In genomic region chr16:57505169-57505568, GRCh38 we compare ENCODE assay signal across 25 cellular contexts. TPM values are rescaled to one million over a fixed set of nuclear protein-coding genes. Genes with fewer than 3 reads are reported as not detected.
"Had no signal": no experiment of that assay in that cellular context is flagged by ENCODE, and none has a peak within 500 bp of the region (broad histone marks: within the 10 kb centered on the region; RNA-seq: fewer than 3 reads in every experiment).

No MANE protein-coding gene starts in this region.

- H3K4me3 ChIP-seq: esophagus squamous epithelium, gastroesophageal sphincter, neural progenitor cell, pancreas, prostate gland, right lobe of liver, spleen, stomach, thoracic aorta, transverse colon had no signal

- H3K27me3 ChIP-seq: neural progenitor cell, pancreas, right lobe of liver, transverse colon had no signal

- FAIRE-seq: colon, pancreas had no signal

- H3K27ac ChIP-seq: esophagus squamous epithelium, gastroesophageal sphincter, neural progenitor cell, pancreas, prostate gland, right lobe of liver, spleen, stomach, thoracic aorta, transverse colon had no signal

- DNase-seq: cerebellar nuclear complex; effector memory CD8-positive, alpha-beta T cell; esophagus squamous epithelium; foreskin fibroblast; glutamatergic neuron; naive thymus-derived CD4-positive, alpha-beta T cell; nucleus accumbens; pancreas; spleen; stimulated activated CD4-positive, alpha-beta T cell treated with anti-CD3 and anti-CD28 coated beads, Interleukin-15, amount 100 ng/mL, for 24 hours; stimulated activated CD4-positive, alpha-beta T cell treated with anti-CD3 and anti-CD28 coated beads, Interleukin-1b, Interleukin-23, amount 100 ng/mL, for 48 hours; stimulated activated CD4-positive, alpha-beta T cell treated with anti-CD3 and anti-CD28 coated beads, Interleukin-4, amount 100 ng/mL, for 4 hours; stimulated activated naive CD4-positive, alpha-beta T cell; stomach; substantia nigra; transverse colon had no signal

- H3K9ac ChIP-seq: neural progenitor cell had no signal

- H3K36me3 ChIP-seq: esophagus squamous epithelium, gastroesophageal sphincter, neural progenitor cell, pancreas, prostate gland, right lobe of liver, spleen, stomach, thoracic aorta, transverse colon had no signal

- H3K4me2 ChIP-seq: neural progenitor cell had no signal

- H3K4me1 ChIP-seq: esophagus squamous epithelium, pancreas, prostate gland had no signal

- H2AFZ ChIP-seq: neural progenitor cell had no signal

- H3K9me3 ChIP-seq: esophagus squamous epithelium, gastroesophageal sphincter, pancreas, prostate gland, right lobe of liver, spleen, stomach, thoracic aorta, transverse colon had no signal

RNA-seq across cellular contexts. Expression of gene ADGRG5, which starts 37.3 kb away (rescaled TPM):
- total RNA-seq: lung microvascular endothelial cell, renal cortical epithelial cell, skeletal muscle tissue had no signal
